Comparison of ENCODE assay signal across 13 cellular contexts in genomic region chr12:122942609-122943008, GRCh38. TPM values are rescaled to one million over a fixed set of nuclear protein-coding genes. Genes with fewer than 3 reads are reported as not detected.
A peak's percentile ranks its signal among the peaks of the same experiment; 100 is the strongest.
DNase-seq lines count a peak whose midpoint lies in the region; ATAC-seq, FAIRE-seq and TF ChIP-seq lines count a peak whose summit lies in the region.
"Had no signal": no experiment of that assay in that cellular context is flagged by ENCODE, and none has a peak within 500 bp of the region (broad histone marks: within the 10 kb centered on the region; RNA-seq: fewer than 3 reads in every experiment).

No MANE protein-coding gene starts in this region.

- TF ChIP-seq CTCF in PC-3 (conservative IDR thresholded peaks at IDR 0.05; ENCODE audit: low read depth, low read length) (no peak), esophagus squamous epithelium (IDR thresholded peaks at IDR 0.05) (no peak), body of pancreas (IDR thresholded peaks at IDR 0.05) (no peak)

- 100% methylated on average over 1 of the region's 1 CpG for WGBS in esophagus squamous epithelium, 2 donors
- WGBS in small intestine, 3 donors = 85 to 94% (median 92%) methylated on average over 1 of the region's 1 CpG
- 87 to 100% methylated on average over 1 of the region's 1 CpG for WGBS in body of pancreas, 2 donors

- DNase-seq in HCEC 1CT = peak; percentile 20
- no peak for DNase-seq in PC-3
- DNase-seq in esophagus squamous epithelium (lab: John Stamatoyannopoulos, UW) = no peak
- peak; percentile 74 for DNase-seq in small intestine
- no peak for DNase-seq in cerebellar nuclear complex (lab: John Stamatoyannopoulos, UW)
- no peak for DNase-seq in body of pancreas
- DNase-seq: activated CD8-positive, alpha-beta memory T cell treated with anti-CD3 and anti-CD28 coated beads, Interleukin-2, amount 10 ng/mL, durations not matched to agents 7 days and 5 days; activated naive CD4-positive, alpha-beta T cell treated with anti-CD3 and anti-CD28 coated beads, Interleukin-2, amount 10 ng/mL, durations not matched to agents 7 days and 5 days; NCI-H1105 treated with DMSO at 0.1 percent for 48 hours had no signal

- intact Hi-C loops in PC-3 (cut with micrococcal nuclease) (no loop called here), esophagus squamous epithelium (cut with DNase I) (no loop called here), body of pancreas (cut with DNase I) (loop anchor here (10.0 kb wide), 1 partner anchor 308 kb away; no protein-coding TSS in a partner anchor)

- BruUV-seq in PC-3 (replicated peaks; lab: Mats Ljungman, UMichigan) = no TSS peak

- peak overlapping the region; percentile 98 for H3K27ac ChIP-seq in PC-3 (ENCODE audit: low read length)
- H3K27ac ChIP-seq in esophagus squamous epithelium = peak overlapping the region; percentile 29 to 74 (median 60)
- H3K27ac ChIP-seq in small intestine (ENCODE audit: low read depth in 1 of 2, low read length in 1 of 2) = peak overlapping the region in 1 of 2 donors; percentile 17
- peak overlapping the region in 1 of 4 donors; percentile 16 for H3K27ac ChIP-seq in body of pancreas
- H3K27ac ChIP-seq: VCaP had no signal

- no peak for ATAC-seq in PC-3
- no peak for ATAC-seq in body of pancreas
- no peak for ATAC-seq in HG03460 (IDR thresholded peaks at IDR 0.05; ENCODE audit: unreplicated experiment)
- no peak for ATAC-seq in GM18870 (IDR thresholded peaks at IDR 0.05; ENCODE audit: unreplicated experiment)
- ATAC-seq: activated CD8-positive, alpha-beta memory T cell treated with anti-CD3 and anti-CD28 coated beads, Interleukin-2, amount 10 ng/mL, durations not matched to agents 7 days and 5 days had no signal

- no peak overlapping the region for H3K4me2 ChIP-seq in PC-3 (ENCODE audit: low read length)

- POLR2A ChIA-PET in PC-3 (lab: Charles Lee; ENCODE audit: unreplicated experiment) = no interaction called here

- TF ChIP-seq POLR2A in esophagus squamous epithelium (IDR thresholded peaks at IDR 0.05) (no peak), body of pancreas (IDR thresholded peaks at IDR 0.05) (no peak)

- no peaks in the 10 kb centered on the region for H3K9me2 ChIP-seq in PC-3 (replicated peaks; ENCODE audit: low read length)

- H3F3A ChIP-seq in PC-3 (ENCODE audit: low read length, unreplicated experiment) = no peaks in the 10 kb centered on the region

- H3K36me3 ChIP-seq in PC-3 (ENCODE audit: low read depth, low read length) (no peaks in the 10 kb centered on the region; the same call in 1 of the 2 replicates), esophagus squamous epithelium (no peaks in the 10 kb centered on the region), small intestine (ENCODE audit: control insufficient read depth in 2 of 2, insufficient read depth in 2 of 2, low read length in 2 of 2) (no peaks in the 10 kb centered on the region), body of pancreas (replicated peaks in 1 of 2; ENCODE audit: insufficient read depth in 1 of 2, low read depth in 2 of 2) (no peaks in the 10 kb centered on the region)

- H4K20me1 ChIP-seq in PC-3 (ENCODE audit: low read length) = no peaks in the 10 kb centered on the region

- FAIRE-seq in small intestine (lab: Jason Lieb, UNC) = no peak
- FAIRE-seq: colon had no signal

- H3K9ac ChIP-seq in PC-3 (ENCODE audit: low read length) = no peak overlapping the region; the same call in 1 of the 2 replicates

- no peaks in the 10 kb centered on the region for H3K27me3 ChIP-seq in PC-3 (ENCODE audit: low read length)
- H3K27me3 ChIP-seq in esophagus squamous epithelium = no peaks in the 10 kb centered on the region
- H3K27me3 ChIP-seq in small intestine (ENCODE audit: control insufficient read depth in 2 of 2, insufficient read depth in 2 of 2, low read length in 2 of 2) = no peaks in the 10 kb centered on the region
- H3K27me3 ChIP-seq in body of pancreas = no peaks in the 10 kb centered on the region

- peaks cover 61% of the 10 kb centered on the region for H3K4me1 ChIP-seq in PC-3 (ENCODE audit: insufficient read depth, low read length)
- peaks cover 33 to 62% (median 43%) of the 10 kb centered on the region in 3 donors for H3K4me1 ChIP-seq in esophagus squamous epithelium
- H3K4me1 ChIP-seq in small intestine (ENCODE audit: control insufficient read depth in 2 of 2, insufficient read depth in 1 of 2, low read depth in 1 of 2, low read length in 1 of 2) = peaks cover 3 to 6% of the 10 kb centered on the region in 2 donors
- H3K4me1 ChIP-seq in body of pancreas = peaks cover 22% of the 10 kb centered on the region

- CTCF ChIA-PET in PC-3 (lab: Charles Lee) = no interaction called here

- no peaks in the 10 kb centered on the region for H3K79me2 ChIP-seq in PC-3 (ENCODE audit: low read length)

- no peak overlapping the region for H2AFZ ChIP-seq in PC-3 (ENCODE audit: low read length)

- no peak overlapping the region for H3K4me3 ChIP-seq in PC-3 (ENCODE audit: low read length)
- no peak overlapping the region for H3K4me3 ChIP-seq in esophagus squamous epithelium
- no peak overlapping the region for H3K4me3 ChIP-seq in small intestine (ENCODE audit: low read depth in 1 of 2, low read length in 2 of 2)
- H3K4me3 ChIP-seq in body of pancreas = no peak overlapping the region

- H3K9me3 ChIP-seq in PC-3 (ENCODE audit: low read length) = no peaks in the 10 kb centered on the region
- no peaks in the 10 kb centered on the region for H3K9me3 ChIP-seq in esophagus squamous epithelium
- no peaks in the 10 kb centered on the region for H3K9me3 ChIP-seq in small intestine (ENCODE audit: control insufficient read depth, low read depth)
- no peaks in the 10 kb centered on the region for H3K9me3 ChIP-seq in body of pancreas

RNA-seq across cellular contexts. Expression of gene ABCB9, which starts 23.7 kb away (rescaled TPM):
- total RNA-seq in PC-3 (2014; rRNA removed) = 18.4 and 20.9 TPM in 2 replicates
- 1 to 10 TPM; 2.9 to 5.5 (median 3.3) TPM for total RNA-seq in esophagus squamous epithelium
- 1 to 10 TPM; 2.5 to 6.6 (median 4.1) TPM for polyA plus RNA-seq in small intestine
- total RNA-seq in body of pancreas = 1 to 10 TPM; 5.2 to 7.9 TPM

RNA-seq across cellular contexts. Expression of gene OGFOD2, which starts 32.4 kb away (rescaled TPM):
- 33.3 and 35.6 TPM in 2 replicates for total RNA-seq in PC-3 (2014; rRNA removed)
- 10 to 100 TPM in 3 of 4 donors, 1 to 10 TPM in 1; 8.5 to 13.9 (median 11.3) TPM for total RNA-seq in esophagus squamous epithelium
- polyA plus RNA-seq in small intestine = 10 to 100 TPM; 26.6 to 30.3 (median 28.2) TPM
- 10 to 100 TPM in 1 of 2 donors, 1 to 10 TPM in 1; 8.6 to 25.4 TPM for total RNA-seq in body of pancreas

RNA-seq across cellular contexts. Expression of gene ARL6IP4, which starts 37.9 kb away (rescaled TPM):
- 363 and 486 TPM in 2 replicates for total RNA-seq in PC-3 (2014; rRNA removed)
- 100 to 1,000 TPM in 3 of 4 donors, 10 to 100 TPM in 1; 84.2 to 212 (median 153) TPM for total RNA-seq in esophagus squamous epithelium
- polyA plus RNA-seq in small intestine = 100 to 1,000 TPM; 268 to 434 (median 395) TPM
- 100 to 1,000 TPM; 215 to 237 TPM for total RNA-seq in body of pancreas

RNA-seq across cellular contexts. Expression of gene VPS37B, which starts 46.7 kb away (rescaled TPM):
- total RNA-seq in PC-3 (2014; rRNA removed) = 74.3 and 80.8 TPM in 2 replicates
- 10 to 100 TPM; 41.1 to 85.7 (median 69.5) TPM for total RNA-seq in esophagus squamous epithelium
- 10 to 100 TPM; 22.8 to 31.4 (median 24.0) TPM for polyA plus RNA-seq in small intestine
- 10 to 100 TPM; 18.7 to 46.8 TPM for total RNA-seq in body of pancreas

Comparison
In these comparisons a context has a peak if more than half of its experiments do, and no peak if none do; other contexts are left out.
1. DNase-seq: peak in HCEC 1CT (single experiment) and small intestine (single experiment); none in PC-3 (single experiment), esophagus squamous epithelium (single experiment), cerebellar nuclear complex (0 of 2) and body of pancreas (0 of 4).